In genomic region chr3:55406666-55407425, GRCh38 we compare ENCODE assay signal across 17 cellular contexts.
"Had no signal": no experiment of that assay in that cellular context is flagged by ENCODE, and none has a peak within 500 bp of the region (broad histone marks: within the 10 kb centered on the region; RNA-seq: fewer than 3 reads in every experiment).

No MANE protein-coding gene starts in this region.

- H3K4me1 ChIP-seq: right atrium auricular region had no signal

- H3K27me3 Mint-ChIP-seq: activated CD8-positive, alpha-beta T cell treated with anti-CD3 and anti-CD28 coated beads for 36 hours; activated naive CD8-positive, alpha-beta T cell treated with anti-CD3 and anti-CD28 coated beads, Interleukin-2, amount 10 ng/mL, durations not matched to agents 7 days and 5 days; naive B cell; stimulated activated memory B cell treated with anti-CD40 and anti-IgM and Interleukin-4, amounts not matched to agents 10 μg/mL and 1 μg/mL and 100 μg/mL, for 72 hours had no signal

- H3K27me3 ChIP-seq: right atrium auricular region had no signal

- H3K27ac Mint-ChIP-seq: activated CD8-positive, alpha-beta T cell treated with anti-CD3 and anti-CD28 coated beads for 36 hours; activated naive CD8-positive, alpha-beta T cell treated with anti-CD3 and anti-CD28 coated beads, Interleukin-2, amount 10 ng/mL, durations not matched to agents 7 days and 5 days; activated T-cell treated with anti-CD3 and anti-CD28 coated beads, Interleukin-2, amount 50 U/mL, for 72 hours; naive B cell; stimulated activated memory B cell treated with anti-CD40 and anti-IgM and Interleukin-4, amounts not matched to agents 10 μg/mL and 1 μg/mL and 100 μg/mL, for 72 hours had no signal

- DNase-seq: activated CD8-positive, alpha-beta memory T cell treated with anti-CD3 and anti-CD28 coated beads, Interleukin-2, amount 50 U/mL, for 4 hours; activated CD8-positive, alpha-beta T cell treated with anti-CD3 and anti-CD28 coated beads for 36 hours; activated naive CD8-positive, alpha-beta T cell treated with anti-CD3 and anti-CD28 coated beads, Interleukin-2, amount 10 ng/mL, durations not matched to agents 7 days and 5 days; activated T-cell treated with anti-CD3 and anti-CD28 coated beads, Interleukin-2, amount 50 U/mL, for 72 hours; central memory CD4-positive, alpha-beta T cell; effector CD4-positive, alpha-beta T cell; hypothalamus; naive B cell; posterior cingulate gyrus; stimulated activated CD4-positive, alpha-beta T cell treated with anti-CD3 and anti-CD28 coated beads, Interleukin-1b, Interleukin-23, amount 100 ng/mL, for 48 hours; substantia nigra; trophoblast cell had no signal

- H3K36me3 Mint-ChIP-seq: activated naive CD8-positive, alpha-beta T cell treated with anti-CD3 and anti-CD28 coated beads, Interleukin-2, amount 10 ng/mL, durations not matched to agents 7 days and 5 days; naive B cell; stimulated activated memory B cell treated with anti-CD40 and anti-IgM and Interleukin-4, amounts not matched to agents 10 μg/mL and 1 μg/mL and 100 μg/mL, for 72 hours had no signal

- H3K27ac ChIP-seq: coronary artery, right atrium auricular region had no signal

- FAIRE-seq: endothelial cell of umbilical vein had no signal

- H3K36me3 ChIP-seq: right atrium auricular region had no signal

- H3K4me1 Mint-ChIP-seq: activated naive CD8-positive, alpha-beta T cell treated with anti-CD3 and anti-CD28 coated beads, Interleukin-2, amount 10 ng/mL, durations not matched to agents 7 days and 5 days; naive B cell; stimulated activated memory B cell treated with anti-CD40 and anti-IgM and Interleukin-4, amounts not matched to agents 10 μg/mL and 1 μg/mL and 100 μg/mL, for 72 hours had no signal

- H3K4me3 Mint-ChIP-seq: activated CD8-positive, alpha-beta T cell treated with anti-CD3 and anti-CD28 coated beads for 36 hours; activated naive CD8-positive, alpha-beta T cell treated with anti-CD3 and anti-CD28 coated beads, Interleukin-2, amount 10 ng/mL, durations not matched to agents 7 days and 5 days; activated T-cell treated with anti-CD3 and anti-CD28 coated beads, Interleukin-2, amount 50 U/mL, for 72 hours; naive B cell; stimulated activated memory B cell treated with anti-CD40 and anti-IgM and Interleukin-4, amounts not matched to agents 10 μg/mL and 1 μg/mL and 100 μg/mL, for 72 hours had no signal

- H3K4me3 ChIP-seq: coronary artery, lung, right atrium auricular region had no signal
